ENCODE assay signal across 20 cellular contexts in the genomic region with DNA sequence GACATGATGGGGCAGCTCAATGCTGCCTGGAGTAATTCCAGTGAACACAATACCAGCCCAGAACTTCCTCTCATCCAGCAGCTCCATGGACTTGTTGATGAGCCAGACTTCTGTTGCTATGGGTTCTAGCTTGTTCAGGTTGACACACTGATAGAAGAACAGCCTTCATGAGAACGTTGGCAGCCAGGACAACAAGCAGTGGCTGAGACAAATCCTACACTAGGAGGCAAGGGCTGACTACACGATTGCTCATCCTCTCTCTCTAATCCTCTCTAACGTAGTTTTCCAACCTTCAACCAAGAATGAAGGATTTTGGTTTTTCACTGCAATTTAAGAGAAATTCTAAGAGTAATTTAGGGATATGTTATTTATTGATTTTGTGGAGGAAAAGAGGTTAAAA.
A peak's percentile ranks its signal among the peaks of the same experiment; 100 is the strongest.
DNase-seq lines count a peak whose midpoint lies in the region; TF ChIP-seq lines count a peak whose summit lies in the region.
"Had no signal": no experiment of that assay in that cellular context is flagged by ENCODE, and none has a peak within 500 bp of the region (broad histone marks: within the 10 kb centered on the region; RNA-seq: fewer than 3 reads in every experiment).

No MANE protein-coding gene starts in this region.

- peaks cover 24% of the 10 kb centered on the region for H3K4me1 ChIP-seq in adipocyte (ENCODE audit: control insufficient read depth, insufficient read depth, low read length)

- no peak for TF ChIP-seq CTCF in fibroblast of mammary gland (conservative IDR thresholded peaks at IDR 0.05; ENCODE audit: control insufficient read depth, insufficient read depth, low read depth, low read length)

- H3K9me3 ChIP-seq in adipocyte (ENCODE audit: control insufficient read depth, low read length) = no peaks in the 10 kb centered on the region
- H3K9me3 ChIP-seq: A549, vagina had no signal

- H3K27me3 ChIP-seq in adipocyte (replicated peaks; ENCODE audit: control insufficient read depth, insufficient read depth, low read length) = no peaks in the 10 kb centered on the region
- H3K27me3 ChIP-seq: vagina had no signal

- peak; percentile 72 for DNase-seq in A172 (ENCODE audit: low spot score)
- DNase-seq in GM04504 (ENCODE audit: low read depth) = peak; percentile 31
- peak; percentile 45 for DNase-seq in adipocyte (ENCODE audit: low read depth)
- DNase-seq in fibroblast of mammary gland (ENCODE audit: low read depth) = peak; percentile 69
- no peak for DNase-seq in stimulated activated naive CD4-positive, alpha-beta T cell treated with Interleukin-2 at 50 U/mL for 16 hours (lab: John Stamatoyannopoulos, UW)
- no peak for DNase-seq in NCI-H146 (lab: John Stamatoyannopoulos, UW)
- DNase-seq in activated gamma-delta T cell treated with Interleukin-2 at 50 U/mL for 16 hours = no peak
- DNase-seq in stimulated activated CD4-positive, alpha-beta T cell treated with anti-CD3 and anti-CD28 coated beads, Interleukin-2, amount 100 ng/mL, for 48 hours = no peak
- DNase-seq: activated CD4-positive, alpha-beta memory T cell treated with anti-CD3 and anti-CD28 coated beads, Interleukin-2, amount 10 ng/mL, durations not matched to agents 7 days and 5 days; activated naive CD8-positive, alpha-beta T cell treated with anti-CD3 and anti-CD28 coated beads, Interleukin-2, amount 10 ng/mL, durations not matched to agents 7 days and 5 days; activated T-cell treated with anti-CD3 and anti-CD28 coated beads, Interleukin-2, amount 50 U/mL, for 72 hours; cerebellar nuclear complex; GDM1; head of caudate nucleus; natural killer cell; NCI-H748 treated with DMSO at 0.1 percent for 48 hours; T-cell; WERI-Rb-1 had no signal

- H3K9ac ChIP-seq in adipocyte (ENCODE audit: low read length) = no peak overlapping the region

- no peak overlapping the region for H3K4me3 ChIP-seq in adipocyte (ENCODE audit: low read length)
- H3K4me3 ChIP-seq in fibroblast of mammary gland (ENCODE audit: control insufficient read depth, low read depth, low read length) = no peak overlapping the region
- H3K4me3 ChIP-seq: A549, vagina had no signal

- H3K36me3 ChIP-seq in adipocyte (ENCODE audit: control insufficient read depth, insufficient read depth, low read length, severe bottlenecking) = peaks cover 99% of the 10 kb centered on the region

Comparison
In these comparisons a context has a peak if more than half of its experiments do, and no peak if none do; other contexts are left out.
1. DNase-seq: peak in A172 (single experiment), GM04504 (single experiment), adipocyte (single experiment) and fibroblast of mammary gland (single experiment); none in stimulated activated naive CD4-positive, alpha-beta T cell treated with Interleukin-2 at 50 U/mL for 16 hours (single experiment), NCI-H146 (single experiment), activated gamma-delta T cell treated with Interleukin-2 at 50 U/mL for 16 hours (single experiment) and stimulated activated CD4-positive, alpha-beta T cell treated with anti-CD3 and anti-CD28 coated beads, Interleukin-2, amount 100 ng/mL, for 48 hours (0 of 2).